32 cellular contexts compared by ENCODE assay signal in genomic region chr7:158751199-158751598, GRCh38.
"Had no signal": no experiment of that assay in that cellular context is flagged by ENCODE, and none has a peak within 500 bp of the region (broad histone marks: within the 10 kb centered on the region; RNA-seq: fewer than 3 reads in every experiment).

No MANE protein-coding gene starts in this region.

- H3K9ac ChIP-seq: parathyroid adenoma had no signal

- DNase-seq: naive thymus-derived CD8-positive, alpha-beta T cell; nephron progenitor cell; occipital lobe; ovary; posterior cingulate gyrus; psoas muscle; right cardiac atrium; spleen; stimulated activated CD4-positive, alpha-beta T cell treated with anti-CD3 and anti-CD28 coated beads, Interleukin-12 subunit alpha, Interleukin-12 subunit beta, amount 100 ng/mL, for 4 hours; stimulated activated CD4-positive, alpha-beta T cell treated with anti-CD3 and anti-CD28 coated beads, Interleukin-1b, Interleukin-23, amount 100 ng/mL, for 48 hours; stimulated activated CD4-positive, alpha-beta T cell treated with anti-CD3 and anti-CD28 coated beads, Interleukin-4, amount 100 ng/mL, for 1 hour; stimulated activated CD4-positive, alpha-beta T cell treated with anti-CD3 and anti-CD28 coated beads, Interleukin-4, amount 100 ng/mL, for 4 hours; stimulated activated CD8-positive, alpha-beta memory T cell treated with anti-CD3 and anti-CD28 coated beads, Interleukin-4, amount 100 ng/mL, for 48 hours; stimulated activated naive CD4-positive, alpha-beta T cell; stimulated activated naive CD8-positive, alpha-beta T cell treated with anti-CD3 and anti-CD28 coated beads, Interleukin-15, amount 100 ng/mL, for 72 hours; stimulated activated naive CD8-positive, alpha-beta T cell treated with anti-CD3 and anti-CD28 coated beads, Interleukin-15, Interleukin-2, amounts not matched to agents 100 U/mL and 50 U/mL, for 24 hours; substantia nigra; testis; tibial artery; transverse colon; upper lobe of right lung; uterus had no signal

- H3K79me2 ChIP-seq: parathyroid adenoma had no signal

- H3K4me2 ChIP-seq: smooth muscle cell had no signal

- H3K9me3 ChIP-seq: ovary, psoas muscle, spleen, suprapubic skin, testis, tibial artery, transverse colon, upper lobe of right lung, uterus had no signal

- H3K9me3 Mint-ChIP-seq: naive thymus-derived CD8-positive, alpha-beta T cell; natural killer cell treated with Interleukin-12 subunit alpha and Interleukin-12 subunit beta and Interleukin-15 and Interleukin-18, amount 100 ng/mL, for 72 hours; nephron progenitor cell; neural crest cell; stimulated activated memory B cell treated with anti-CD40 and anti-IgM and Interleukin-4, amounts not matched to agents 10 μg/mL and 1 μg/mL and 100 μg/mL, for 72 hours; stimulated activated naive CD8-positive, alpha-beta T cell treated with anti-CD3 and anti-CD28 coated beads, Interleukin-15, amount 100 ng/mL, for 72 hours; type B pancreatic cell had no signal

- H3K4me3 Mint-ChIP-seq: naive thymus-derived CD8-positive, alpha-beta T cell; natural killer cell treated with Interleukin-12 subunit alpha and Interleukin-12 subunit beta and Interleukin-15 and Interleukin-18, amount 100 ng/mL, for 72 hours; nephron progenitor cell; neural crest cell; stimulated activated memory B cell treated with anti-CD40 and anti-IgM and Interleukin-4, amounts not matched to agents 10 μg/mL and 1 μg/mL and 100 μg/mL, for 72 hours; stimulated activated naive CD8-positive, alpha-beta T cell treated with anti-CD3 and anti-CD28 coated beads, Interleukin-15, amount 100 ng/mL, for 72 hours; type B pancreatic cell had no signal

- H3K36me3 ChIP-seq: ovary, uterus had no signal

- H3K27me3 Mint-ChIP-seq: naive thymus-derived CD8-positive, alpha-beta T cell; natural killer cell treated with Interleukin-12 subunit alpha and Interleukin-12 subunit beta and Interleukin-15 and Interleukin-18, amount 100 ng/mL, for 72 hours; progenitor cell of endocrine pancreas; stimulated activated memory B cell treated with anti-CD40 and anti-IgM and Interleukin-4, amounts not matched to agents 10 μg/mL and 1 μg/mL and 100 μg/mL, for 72 hours; stimulated activated naive CD8-positive, alpha-beta T cell treated with anti-CD3 and anti-CD28 coated beads, Interleukin-15, amount 100 ng/mL, for 72 hours; type B pancreatic cell had no signal

- H3K4me1 Mint-ChIP-seq: nephron progenitor cell; neural crest cell; stimulated activated memory B cell treated with anti-CD40 and anti-IgM and Interleukin-4, amounts not matched to agents 10 μg/mL and 1 μg/mL and 100 μg/mL, for 72 hours had no signal

- H2AFZ ChIP-seq: parathyroid adenoma had no signal

- H3K27me3 ChIP-seq: ovary, spleen, suprapubic skin, testis, tibial artery, transverse colon, upper lobe of right lung, uterus had no signal

- H3K27ac ChIP-seq: ovary, parathyroid adenoma, psoas muscle, skin epidermis, spleen, suprapubic skin, testis, tibial artery, transverse colon, upper lobe of right lung, uterus had no signal

- H3K27ac Mint-ChIP-seq: nephron progenitor cell; progenitor cell of endocrine pancreas; stimulated activated memory B cell treated with anti-CD40 and anti-IgM and Interleukin-4, amounts not matched to agents 10 μg/mL and 1 μg/mL and 100 μg/mL, for 72 hours; type B pancreatic cell had no signal

- H3K4me1 ChIP-seq: parathyroid adenoma, psoas muscle, suprapubic skin, testis, tibial artery, transverse colon, upper lobe of right lung, uterus had no signal

- ATAC-seq: naive thymus-derived CD8-positive, alpha-beta T cell; natural killer cell treated with Interleukin-12 subunit alpha and Interleukin-12 subunit beta and Interleukin-15 and Interleukin-18, amount 100 ng/mL, for 72 hours; psoas muscle; right cardiac atrium; sciatic nerve; stimulated activated memory B cell treated with anti-CD40 and anti-IgM and Interleukin-4, amounts not matched to agents 10 μg/mL and 1 μg/mL and 100 μg/mL, for 72 hours; stimulated activated naive CD8-positive, alpha-beta T cell treated with anti-CD3 and anti-CD28 coated beads, Interleukin-15, amount 100 ng/mL, for 72 hours; upper lobe of right lung had no signal

- H3K4me3 ChIP-seq: ovary, psoas muscle, skin epidermis, smooth muscle cell, spleen, suprapubic skin, testis, tibial artery, transverse colon, upper lobe of right lung, uterus had no signal
